15 cellular contexts compared by ENCODE assay signal in the genomic region with DNA sequence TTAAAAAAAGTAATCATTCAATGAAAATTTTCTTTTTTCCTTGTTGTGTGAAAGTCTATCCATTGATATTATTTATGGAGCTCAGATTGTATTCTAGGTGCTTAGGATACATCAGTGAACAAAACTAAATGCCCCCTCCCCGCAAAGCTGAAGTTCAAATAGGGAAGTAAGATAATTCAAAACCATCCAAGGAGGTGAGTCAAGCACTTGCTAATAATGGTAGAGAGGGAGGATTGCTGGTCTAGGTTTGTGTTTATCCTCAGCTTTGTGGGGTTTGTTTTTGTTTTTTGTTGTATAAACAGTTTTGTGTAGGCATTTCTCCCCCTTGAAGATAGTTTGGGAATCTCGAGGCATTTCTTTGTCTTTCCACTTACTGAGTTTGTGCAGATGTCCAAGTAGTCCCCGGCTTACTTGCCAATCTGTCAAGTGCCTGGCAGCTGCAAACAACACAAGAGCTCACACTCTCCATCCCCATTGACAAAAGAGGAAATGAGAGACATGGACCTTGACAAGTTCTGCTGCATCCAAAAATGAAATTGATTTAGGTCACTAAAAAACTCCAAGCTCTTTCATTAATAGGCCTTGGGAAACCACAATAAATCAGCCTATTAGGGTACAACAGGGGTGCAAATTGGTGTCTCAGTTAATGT.
DNase-seq lines count a peak whose midpoint lies in the region; ATAC-seq and TF ChIP-seq lines count a peak whose summit lies in the region.
"Had no signal": no experiment of that assay in that cellular context is flagged by ENCODE, and none has a peak within 500 bp of the region (broad histone marks: within the 10 kb centered on the region; RNA-seq: fewer than 3 reads in every experiment).

No MANE protein-coding gene starts in this region.

- peak overlapping the region in 1 of 2 donors; percentile 33 for H3K27ac ChIP-seq in left lung
- H3K27ac ChIP-seq: PC-9 had no signal

- intact Hi-C loops in left lung (cut with DNase I), result no loop called here

- H3K27me3 ChIP-seq in left lung, result no peaks in the 10 kb centered on the region

- H3K9me3 ChIP-seq in left lung, result peaks cover 0 to 5% of the 10 kb centered on the region in 2 donors

- TF ChIP-seq CTCF in left lung (IDR thresholded peaks at IDR 0.05), result no peak

- H3K4me1 ChIP-seq in left lung, result peaks cover 0 to 38% of the 10 kb centered on the region in 2 donors

- H3K4me3 ChIP-seq in left lung, result no peak overlapping the region
- H3K4me3 ChIP-seq: PC-9 had no signal

- ATAC-seq in HG02884 (IDR thresholded peaks at IDR 0.05; ENCODE audit: unreplicated experiment) (peak; percentile 40), left lung (peak; percentile 37), HG02852 (IDR thresholded peaks at IDR 0.05; ENCODE audit: unreplicated experiment) (no peak), HG02840 (IDR thresholded peaks at IDR 0.05; ENCODE audit: low FRiP score, unreplicated experiment) (no peak)
- ATAC-seq: natural killer cell treated with Interleukin-12 subunit alpha and Interleukin-12 subunit beta and Interleukin-15 and Interleukin-18, amount 100 ng/mL, for 72 hours had no signal

- H3K36me3 ChIP-seq in left lung, result no peaks in the 10 kb centered on the region

- DNase-seq in DMS79 (lab: John Stamatoyannopoulos, UW) (peak; percentile 67), NCI-H774 (lab: John Stamatoyannopoulos, UW) (peak; percentile 41), left lung (no peak)
- DNase-seq in stimulated activated CD4-positive, alpha-beta T cell treated with anti-CD3 and anti-CD28 coated beads, Interleukin-12 subunit alpha, Interleukin-12 subunit beta, amount 100 ng/mL, for 4 hours, result no peak
- no peak for DNase-seq in activated CD4-positive, CD25-positive, alpha-beta regulatory T cell (lab: John Stamatoyannopoulos, UW)
- DNase-seq: activated CD8-positive, alpha-beta memory T cell treated with anti-CD3 and anti-CD28 coated beads, Interleukin-2, amount 50 U/mL, for 4 hours; CD4-positive, alpha-beta T cell; effector CD4-positive, alpha-beta T cell; foreskin melanocyte; HFFc6; PC-9 had no signal

Comparison
In these comparisons a context has a peak if more than half of its experiments do, and no peak if none do; other contexts are left out.
1. DNase-seq: peak in DMS79 (single experiment) and NCI-H774 (single experiment); none in left lung (0 of 2), stimulated activated CD4-positive, alpha-beta T cell treated with anti-CD3 and anti-CD28 coated beads, Interleukin-12 subunit alpha, Interleukin-12 subunit beta, amount 100 ng/mL, for 4 hours (single experiment) and activated CD4-positive, CD25-positive, alpha-beta regulatory T cell (0 of 4).
2. ATAC-seq: peak in HG02884 (single experiment) and left lung (single experiment); none in HG02852 (single experiment) and HG02840 (single experiment).